Comparison of ENCODE assay signal across 1 cellular context in genomic region chr6:15106958-15107643, GRCh38.
TF ChIP-seq lines count a peak whose summit lies in the region.

No MANE protein-coding gene starts in this region.

TF ChIP-seq in K562, 482 proteins besides CTCF, POLR2A, EP300 and RAD21 (continued from another document and continues in another):
- no peak for TF ChIP-seq RBM34 (IDR thresholded peaks at IDR 0.05; ENCODE audit: borderline replicate concordance, insufficient read depth, low read length)
- TF ChIP-seq PML (IDR thresholded peaks at IDR 0.05; ENCODE audit: low read length) = peak; percentile 59; the same call in 1 of the 2 replicates
- TF ChIP-seq GTF2E2 (tag; IDR thresholded peaks at IDR 0.05) = no peak
- TF ChIP-seq SOX6 (IDR thresholded peaks at IDR 0.05) = peak; percentile 62
- TF ChIP-seq ZNF644 (tag; IDR thresholded peaks at IDR 0.05; ENCODE audit: low read depth) = peak; percentile 65; the same call in 1 of the 2 replicates
- TF ChIP-seq CTCFL (IDR thresholded peaks at IDR 0.05; ENCODE audit: borderline replicate concordance, insufficient read depth, low read depth, low read length, poor library complexity, severe bottlenecking) = no peak
- no peak for TF ChIP-seq CREB5 (CRISPR knock-in tag; IDR thresholded peaks at IDR 0.05)
- TF ChIP-seq POLR2B (IDR thresholded peaks at IDR 0.05; ENCODE audit: low read depth, partially characterized antibody) = no peak
- TF ChIP-seq NFXL1 (CRISPR knock-in tag; IDR thresholded peaks at IDR 0.05) = 0 out of 2 replicates have a peak, but pooled peaks have one; percentile 48
- no peak for TF ChIP-seq KLF10 (CRISPR knock-in tag; IDR thresholded peaks at IDR 0.05)
- TF ChIP-seq ZBTB8A (IDR thresholded peaks at IDR 0.05; ENCODE audit: partially characterized antibody) = no peak
- TF ChIP-seq ZBTB9 (CRISPR knock-in tag; IDR thresholded peaks at IDR 0.05) = peak; percentile 32; the same call in 1 of the 2 replicates
- 0 out of 2 replicates have a peak, but pooled peaks have one; percentile 47 for TF ChIP-seq ZNF23 (CRISPR knock-in tag; IDR thresholded peaks at IDR 0.05)
- no peak for TF ChIP-seq YY1 (IDR thresholded peaks at IDR 0.05; ENCODE audit: borderline replicate concordance in 1 of 3, control insufficient read depth in 1 of 3, extremely low read depth in 1 of 3, insufficient read depth in 3 of 3, insufficient read length in 1 of 3, insufficient replicate concordance in 2 of 3, low read depth in 1 of 3, low read length in 2 of 3)
- peak; percentile 45 for TF ChIP-seq KDM5B (IDR thresholded peaks at IDR 0.05; ENCODE audit: insufficient replicate concordance, low read depth, low read length)
- no peak for TF ChIP-seq U2AF1 (optimal IDR thresholded peaks at IDR 0.05; ENCODE audit: low read depth, low read length)
- TF ChIP-seq GATA2 (CRISPR knock-in tag; IDR thresholded peaks at IDR 0.05) = peak; percentile 53
- no peak for TF ChIP-seq CEBPG (CRISPR knock-in tag; IDR thresholded peaks at IDR 0.05)
- no peak for TF ChIP-seq CEBPG (tag; conservative IDR thresholded peaks at IDR 0.05 in 1 of 2, IDR thresholded peaks at IDR 0.05 in 1 of 2)
- TF ChIP-seq POLR2G (IDR thresholded peaks at IDR 0.05; ENCODE audit: low read depth, low read length) = no peak
- no peak for TF ChIP-seq TAF15 (IDR thresholded peaks at IDR 0.05; ENCODE audit: low read depth, low read length)
- no peak for TF ChIP-seq HMG20A (CRISPR knock-in tag; conservative IDR thresholded peaks at IDR 0.05)
- TF ChIP-seq REST (CRISPR knock-in tag; IDR thresholded peaks at IDR 0.05; ENCODE audit: low read depth) = no peak
- no peak for TF ChIP-seq MCM2 (IDR thresholded peaks at IDR 0.05; ENCODE audit: low read depth)
- TF ChIP-seq XRCC4 (IDR thresholded peaks at IDR 0.05; ENCODE audit: extremely low read depth, insufficient read depth, insufficient read length) = no peak
- no peak; a peak in 1 of 4 replicates for TF ChIP-seq FOXA3 (CRISPR knock-in tag; conservative IDR thresholded peaks at IDR 0.05 in 1 of 2, IDR thresholded peaks at IDR 0.05 in 1 of 2)
- peak; percentile 38 to 61; a peak in 2 of 4 replicates for TF ChIP-seq SRF (CRISPR knock-in tag; IDR thresholded peaks at IDR 0.05)
- peak; percentile 86 for TF ChIP-seq DPF2 (IDR thresholded peaks at IDR 0.05)
- TF ChIP-seq ZNF518B (CRISPR knock-in tag; IDR thresholded peaks at IDR 0.05) = no peak; the same call in 1 of the 2 replicates
- no peak for TF ChIP-seq E4F1 (CRISPR knock-in tag; IDR thresholded peaks at IDR 0.05; ENCODE audit: borderline replicate concordance)
- TF ChIP-seq HINFP (tag; conservative IDR thresholded peaks at IDR 0.05; ENCODE audit: low read depth) = no peak; the same call in 1 of the 2 replicates
- TF ChIP-seq ATF1 (CRISPR knock-in tag; IDR thresholded peaks at IDR 0.05) = no peak
- TF ChIP-seq ATF1 (tag; IDR thresholded peaks at IDR 0.05) = peak; percentile 72
- TF ChIP-seq NFRKB (IDR thresholded peaks at IDR 0.05; ENCODE audit: low read depth) = no peak
- TF ChIP-seq WHSC1 (IDR thresholded peaks at IDR 0.05; ENCODE audit: low read length) = no peak
- no peak for TF ChIP-seq TCF7L2 (IDR thresholded peaks at IDR 0.05; ENCODE audit: low read depth, low read length)
- TF ChIP-seq CREB1 (IDR thresholded peaks at IDR 0.05) = no peak
- TF ChIP-seq CREB1 (CRISPR knock-in tag; IDR thresholded peaks at IDR 0.05) = 0 out of 2 replicates have a peak, but pooled peaks have one; percentile 17
- TF ChIP-seq CBX5 (IDR thresholded peaks at IDR 0.05; ENCODE audit: borderline replicate concordance, low read depth) = no peak
- TF ChIP-seq PRDM10 (IDR thresholded peaks at IDR 0.05; ENCODE audit: partially characterized antibody) = no peak
- no peak for TF ChIP-seq MCM7 (IDR thresholded peaks at IDR 0.05)
- no peak for TF ChIP-seq EWSR1 (IDR thresholded peaks at IDR 0.05; ENCODE audit: borderline replicate concordance, low read depth, partially characterized antibody)
- no peak for TF ChIP-seq NR2F6 (CRISPR knock-in tag; IDR thresholded peaks at IDR 0.05)
